24 cellular contexts compared by ENCODE assay signal in genomic region chr10:95355241-95355779, GRCh38.
A peak's percentile ranks its signal among the peaks of the same experiment; 100 is the strongest.
DNase-seq lines count a peak whose midpoint lies in the region; ATAC-seq and TF ChIP-seq lines count a peak whose summit lies in the region.
"Had no signal": no experiment of that assay in that cellular context is flagged by ENCODE, and none has a peak within 500 bp of the region (broad histone marks: within the 10 kb centered on the region; RNA-seq: fewer than 3 reads in every experiment).

No MANE protein-coding gene starts in this region.

- H3K4me1 ChIP-seq in esophagus squamous epithelium (peaks cover 11 to 95% (median 28%) of the 10 kb centered on the region in 3 donors), stomach smooth muscle (ENCODE audit: control insufficient read depth, insufficient read depth, low read length) (peaks cover 50% of the 10 kb centered on the region), Peyer's patch (peaks cover 0 to 3% (median 0%) of the 10 kb centered on the region in 4 donors)

- intact Hi-C loops in esophagus squamous epithelium (cut with DNase I) = no loop called here

- peak overlapping the region; percentile 4 to 57 (median 40) for H3K27ac ChIP-seq in esophagus squamous epithelium
- H3K27ac ChIP-seq in stomach smooth muscle (ENCODE audit: low read length) = peak overlapping the region; percentile 31
- no peak overlapping the region for H3K27ac ChIP-seq in Peyer's patch
- H3K27ac ChIP-seq: RWPE1, upper lobe of left lung, VCaP had no signal

- peaks cover 0 to 17% (median 4%) of the 10 kb centered on the region in 3 donors for H3K36me3 ChIP-seq in esophagus squamous epithelium
- H3K36me3 ChIP-seq in stomach smooth muscle (ENCODE audit: control insufficient read depth in 2 of 2, insufficient read depth in 2 of 2, low read length in 2 of 2) = peaks cover 61 to 70% of the 10 kb centered on the region in 2 donors
- peaks cover 0 to 19% (median 0%) of the 10 kb centered on the region in 3 donors for H3K36me3 ChIP-seq in Peyer's patch

- H3K9me3 ChIP-seq in esophagus squamous epithelium (no peaks in the 10 kb centered on the region), stomach smooth muscle (ENCODE audit: control insufficient read depth in 2 of 2, low read length in 2 of 2) (no peaks in the 10 kb centered on the region), Peyer's patch (no peaks in the 10 kb centered on the region)
- H3K9me3 ChIP-seq: upper lobe of left lung had no signal

- TF ChIP-seq POLR2A in esophagus squamous epithelium (IDR thresholded peaks at IDR 0.05) (no peak), Peyer's patch (IDR thresholded peaks at IDR 0.05) (no peak)

- H3K4me3 ChIP-seq in esophagus squamous epithelium (no peak overlapping the region), stomach smooth muscle (ENCODE audit: low read length in 2 of 2) (no peak overlapping the region), Peyer's patch (no peak overlapping the region)
- H3K4me3 ChIP-seq: coronary artery, upper lobe of left lung had no signal

- 72 to 74% methylated on average over 8 to 10 of the region's 10 CpGs for WGBS in esophagus squamous epithelium, 2 donors

- no peak for ATAC-seq in HG02840 (IDR thresholded peaks at IDR 0.05; ENCODE audit: low FRiP score, unreplicated experiment)
- ATAC-seq: naive thymus-derived CD8-positive, alpha-beta T cell; stimulated activated naive B cell treated with anti-CD40 and anti-IgM and Interleukin-4, amounts not matched to agents 10 μg/mL and 1 μg/mL and 100 μg/mL, for 72 hours had no signal

- TF ChIP-seq CTCF in esophagus squamous epithelium (IDR thresholded peaks at IDR 0.05) = no peak
- no peak for TF ChIP-seq CTCF in Peyer's patch (IDR thresholded peaks at IDR 0.05)

- H3K27me3 ChIP-seq in esophagus squamous epithelium (no peaks in the 10 kb centered on the region), stomach smooth muscle (ENCODE audit: control insufficient read depth in 1 of 2, insufficient read depth in 2 of 2, low read length in 2 of 2) (no peaks in the 10 kb centered on the region), Peyer's patch (no peaks in the 10 kb centered on the region)
- H3K27me3 ChIP-seq: upper lobe of left lung had no signal

- no peak overlapping the region for H3K9ac ChIP-seq in stomach smooth muscle (ENCODE audit: low read length in 2 of 2)

- peak; percentile 2 for DNase-seq in NCI-H345 (lab: John Stamatoyannopoulos, UW)
- DNase-seq in NCI-H345 treated with DMSO at 0.1 percent for 48 hours (lab: John Stamatoyannopoulos, UW; ENCODE audit: unreplicated experiment) = no peak
- DNase-seq in NCI-H69 (lab: John Stamatoyannopoulos, UW) = peak; percentile 92
- no peak for DNase-seq in esophagus squamous epithelium (lab: John Stamatoyannopoulos, UW)
- no peak for DNase-seq in foreskin melanocyte
- DNase-seq in Peyer's patch = no peak
- DNase-seq: ACHN; activated CD4-positive, alpha-beta memory T cell treated with anti-CD3 and anti-CD28 coated beads for 36 hours; activated naive CD4-positive, alpha-beta T cell treated with anti-CD3 and anti-CD28 coated beads, Interleukin-2, amount 50 U/mL, for 16 hours; activated T-cell treated with anti-CD3 and anti-CD28 coated beads, Interleukin-2, amount 50 U/mL, for 24 hours; CD4-positive, CD25-positive, alpha-beta regulatory T cell; head of caudate nucleus; mammary epithelial cell; naive thymus-derived CD8-positive, alpha-beta T cell; posterior cingulate gyrus; stimulated activated CD4-positive, alpha-beta T cell treated with anti-CD3 and anti-CD28 coated beads, Interleukin-12 subunit alpha, Interleukin-12 subunit beta, amount 100 ng/mL, for 4 hours; stimulated activated naive B cell treated with anti-CD40 and anti-IgM and Interleukin-4, amounts not matched to agents 10 μg/mL and 1 μg/mL and 100 μg/mL, for 72 hours; T-helper 1 cell; upper lobe of left lung had no signal

Comparison
In these comparisons a context has a peak if more than half of its experiments do, and no peak if none do; other contexts are left out.
1. DNase-seq: peak in NCI-H345 (single experiment) and NCI-H69 (single experiment); none in NCI-H345 treated with DMSO at 0.1 percent for 48 hours (single experiment), esophagus squamous epithelium (single experiment), foreskin melanocyte (single experiment) and Peyer's patch (0 of 3).
2. H3K27ac ChIP-seq: peak in esophagus squamous epithelium (4 of 4) and stomach smooth muscle (single experiment); none in Peyer's patch (0 of 4).